In genomic region chr15:69422336-69422895, GRCh38 we compare ENCODE assay signal across 19 cellular contexts. TPM values are rescaled to one million over a fixed set of nuclear protein-coding genes. Genes with fewer than 3 reads are reported as not detected.
"Had no signal": no experiment of that assay in that cellular context is flagged by ENCODE, and none has a peak within 500 bp of the region (broad histone marks: within the 10 kb centered on the region; RNA-seq: fewer than 3 reads in every experiment).

No MANE protein-coding gene starts in this region.

- H3K4me3 Mint-ChIP-seq: activated naive CD4-positive, alpha-beta T cell treated with anti-CD3 and anti-CD28 coated beads for 36 hours; activated T-helper 17 cell treated with anti-CD3 and anti-CD28 coated beads, Interleukin-2, amount 50 U/mL, for 72 hours; brain; endodermal cell; immature natural killer cell; naive thymus-derived CD4-positive, alpha-beta T cell; stimulated activated memory B cell treated with anti-CD40 and anti-IgM and Interleukin-4, amounts not matched to agents 10 μg/mL and 1 μg/mL and 100 μg/mL, for 72 hours had no signal

- H3K27ac ChIP-seq: right atrium auricular region, spleen, upper lobe of left lung had no signal

- H3K4me1 ChIP-seq: right atrium auricular region, spleen, upper lobe of left lung had no signal

- H3K36me3 ChIP-seq: right atrium auricular region had no signal

- H3K27me3 ChIP-seq: right atrium auricular region, spleen, upper lobe of left lung had no signal

- H3K4me1 Mint-ChIP-seq: activated T-helper 17 cell treated with anti-CD3 and anti-CD28 coated beads, Interleukin-2, amount 50 U/mL, for 72 hours; endodermal cell; immature natural killer cell; stimulated activated memory B cell treated with anti-CD40 and anti-IgM and Interleukin-4, amounts not matched to agents 10 μg/mL and 1 μg/mL and 100 μg/mL, for 72 hours had no signal

- DNase-seq: activated CD4-positive, alpha-beta T cell treated with anti-CD3 and anti-CD28 coated beads for 4 hours; activated CD8-positive, alpha-beta memory T cell treated with anti-CD3 and anti-CD28 coated beads for 24 hours; activated naive CD4-positive, alpha-beta T cell treated with anti-CD3 and anti-CD28 coated beads for 36 hours; activated T-cell treated with anti-CD3 and anti-CD28 coated beads for 4 hours; cerebellar nuclear complex; endodermal cell; glutamatergic neuron; immature natural killer cell; left colon; naive thymus-derived CD4-positive, alpha-beta T cell; posterior cingulate gyrus; spleen; stimulated activated CD4-positive, alpha-beta T cell treated with anti-CD3 and anti-CD28 coated beads, Interleukin-1b, Interleukin-23, amount 100 ng/mL, for 48 hours; upper lobe of left lung had no signal

- H3K4me3 ChIP-seq: lung, right atrium auricular region, spleen, upper lobe of left lung had no signal

- H3K9me3 Mint-ChIP-seq: activated naive CD4-positive, alpha-beta T cell treated with anti-CD3 and anti-CD28 coated beads for 36 hours; activated T-helper 17 cell treated with anti-CD3 and anti-CD28 coated beads, Interleukin-2, amount 50 U/mL, for 72 hours; brain; endodermal cell; immature natural killer cell; naive thymus-derived CD4-positive, alpha-beta T cell; stimulated activated memory B cell treated with anti-CD40 and anti-IgM and Interleukin-4, amounts not matched to agents 10 μg/mL and 1 μg/mL and 100 μg/mL, for 72 hours had no signal

- H3K27ac Mint-ChIP-seq: activated naive CD4-positive, alpha-beta T cell treated with anti-CD3 and anti-CD28 coated beads for 36 hours; activated T-helper 17 cell treated with anti-CD3 and anti-CD28 coated beads, Interleukin-2, amount 50 U/mL, for 72 hours; naive thymus-derived CD4-positive, alpha-beta T cell; stimulated activated memory B cell treated with anti-CD40 and anti-IgM and Interleukin-4, amounts not matched to agents 10 μg/mL and 1 μg/mL and 100 μg/mL, for 72 hours had no signal

- H3K27me3 Mint-ChIP-seq: activated T-helper 17 cell treated with anti-CD3 and anti-CD28 coated beads, Interleukin-2, amount 50 U/mL, for 72 hours; brain; stimulated activated memory B cell treated with anti-CD40 and anti-IgM and Interleukin-4, amounts not matched to agents 10 μg/mL and 1 μg/mL and 100 μg/mL, for 72 hours had no signal

- H3K9me3 ChIP-seq: right atrium auricular region, spleen, upper lobe of left lung had no signal

- H3K36me3 Mint-ChIP-seq: immature natural killer cell; stimulated activated memory B cell treated with anti-CD40 and anti-IgM and Interleukin-4, amounts not matched to agents 10 μg/mL and 1 μg/mL and 100 μg/mL, for 72 hours had no signal

RNA-seq across cellular contexts. Expression of gene KIF23, which starts 8.3 kb away (rescaled TPM):
- polyA plus RNA-seq: naive thymus-derived CD4-positive, alpha-beta T cell had no signal
